22 cellular contexts compared by ENCODE assay signal in the genomic region with DNA sequence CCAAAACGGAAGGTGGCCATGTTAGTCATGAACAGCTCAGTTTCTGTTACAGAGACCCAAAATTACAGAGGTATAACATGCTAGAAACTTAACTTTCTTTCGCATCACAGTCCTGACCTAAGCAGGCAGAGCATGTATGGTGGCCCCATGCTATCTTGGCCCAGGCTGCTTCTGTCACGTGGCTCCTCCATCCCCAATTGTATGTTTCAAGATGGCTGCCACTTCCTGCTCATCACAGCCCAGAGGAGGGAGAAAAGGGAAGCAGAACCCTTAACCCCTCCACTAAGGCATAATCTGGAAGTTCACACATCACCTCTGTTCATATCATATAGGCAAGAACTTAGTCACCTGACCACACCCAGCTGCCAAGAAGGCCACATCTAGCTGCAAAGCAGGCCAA. TPM values are rescaled to one million over a fixed set of nuclear protein-coding genes. Genes with fewer than 3 reads are reported as not detected.
"Had no signal": no experiment of that assay in that cellular context is flagged by ENCODE, and none has a peak within 500 bp of the region (broad histone marks: within the 10 kb centered on the region; RNA-seq: fewer than 3 reads in every experiment).

No MANE protein-coding gene starts in this region.

- H3K4me2 ChIP-seq: neural progenitor cell had no signal

- H3K36me3 ChIP-seq: gastroesophageal sphincter, left ventricle myocardium inferior, neural progenitor cell, uterus had no signal

- H3K9ac ChIP-seq: neural progenitor cell had no signal

- DNase-seq: activated CD4-positive, alpha-beta memory T cell treated with anti-CD3 and anti-CD28 coated beads for 36 hours; activated CD4-positive, alpha-beta T cell treated with anti-CD3 and anti-CD28 coated beads for 4 hours; activated CD8-positive, alpha-beta memory T cell treated with anti-CD3 and anti-CD28 coated beads, Interleukin-2, amount 10 ng/mL, durations not matched to agents 7 days and 5 days; activated gamma-delta T cell treated with Interleukin-2 at 50 U/mL for 16 hours; activated T-cell treated with anti-CD3 and anti-CD28 coated beads for 4 hours; aorta; head of caudate nucleus; hypothalamus; left ventricle myocardium inferior; naive thymus-derived CD8-positive, alpha-beta T cell; small intestine; stimulated activated CD4-positive, alpha-beta T cell treated with anti-CD3 and anti-CD28 coated beads, Interleukin-2, amount 100 ng/mL, for 24 hours; stimulated activated naive B cell treated with anti-CD40 and anti-IgM and Interleukin-4, amounts not matched to agents 10 μg/mL and 1 μg/mL and 100 μg/mL, for 72 hours; trophoblast cell; uterus had no signal

- ATAC-seq: activated CD8-positive, alpha-beta memory T cell treated with anti-CD3 and anti-CD28 coated beads, Interleukin-2, amount 10 ng/mL, durations not matched to agents 7 days and 5 days; gastroesophageal sphincter; naive thymus-derived CD8-positive, alpha-beta T cell; sciatic nerve; stimulated activated naive B cell treated with anti-CD40 and anti-IgM and Interleukin-4, amounts not matched to agents 10 μg/mL and 1 μg/mL and 100 μg/mL, for 72 hours; WTC11 had no signal

- H3K4me3 ChIP-seq: gastroesophageal sphincter, left ventricle myocardium inferior, neural progenitor cell, uterus had no signal

- H3K9me3 ChIP-seq: gastroesophageal sphincter, uterus had no signal

- H3K27me3 ChIP-seq: gastroesophageal sphincter, neural progenitor cell, uterus had no signal

- H3K27ac ChIP-seq: epithelial cell of prostate, gastroesophageal sphincter, left ventricle myocardium inferior, neural progenitor cell, uterus had no signal

- H3K4me1 ChIP-seq: gastroesophageal sphincter, left ventricle myocardium inferior, uterus had no signal

- H2AFZ ChIP-seq: neural progenitor cell had no signal

RNA-seq across cellular contexts. Expression of a gene that starts 28.7 kb away (rescaled TPM):
- total RNA-seq: activated CD4-positive, alpha-beta memory T cell treated with anti-CD3 and anti-CD28 coated beads for 36 hours; activated CD8-positive, alpha-beta memory T cell treated with anti-CD3 and anti-CD28 coated beads, Interleukin-2, amount 10 ng/mL, durations not matched to agents 7 days and 5 days; activated naive CD4-positive, alpha-beta T cell treated with anti-CD3 and anti-CD28 coated beads, Interleukin-2, amount 50 U/mL, for 72 hours; lung microvascular endothelial cell; naive thymus-derived CD8-positive, alpha-beta T cell; WTC11 had no signal
- polyA plus RNA-seq: naive thymus-derived CD8-positive, alpha-beta T cell had no signal
